23 cellular contexts compared by ENCODE assay signal in genomic region chr6:46366190-46366900, GRCh38.
"Had no signal": no experiment of that assay in that cellular context is flagged by ENCODE, and none has a peak within 500 bp of the region (broad histone marks: within the 10 kb centered on the region; RNA-seq: fewer than 3 reads in every experiment).

No MANE protein-coding gene starts in this region.

- H3K27ac ChIP-seq: left lung, lower lobe of right lung, ovary, right atrium auricular region, right lobe of liver, tibial nerve, upper lobe of right lung had no signal

- H3K4me3 ChIP-seq: left lung, lower lobe of right lung, ovary, right atrium auricular region, right lobe of liver, smooth muscle cell, tibial nerve, upper lobe of right lung had no signal

- H3K4me2 ChIP-seq: smooth muscle cell had no signal

- H3K27me3 ChIP-seq: left lung, ovary, right atrium auricular region, right lobe of liver, tibial nerve, upper lobe of right lung had no signal

- DNase-seq: hippocampal formation; kidney; left colon; left lung; lower lobe of right lung; mammary epithelial cell; mesenchymal stem cell; naive thymus-derived CD4-positive, alpha-beta T cell; ovary; right lobe of liver; stimulated activated CD4-positive, alpha-beta T cell treated with anti-CD3 and anti-CD28 coated beads, Interleukin-1b, Interleukin-23, amount 100 ng/mL, for 48 hours; stimulated activated CD4-positive, alpha-beta T cell treated with anti-CD3 and anti-CD28 coated beads, Interleukin-2, amount 100 ng/mL, for 48 hours; stimulated activated CD4-positive, alpha-beta T cell treated with anti-CD3 and anti-CD28 coated beads, Interleukin-4, amount 100 ng/mL, for 4 hours; stimulated activated CD8-positive, alpha-beta memory T cell treated with anti-CD3 and anti-CD28 coated beads, Interleukin-4, amount 100 ng/mL, for 48 hours; stimulated activated naive CD4-positive, alpha-beta T cell treated with Interleukin-2 at 50 U/mL for 16 hours; stimulated activated naive CD8-positive, alpha-beta T cell treated with anti-CD3 and anti-CD28 coated beads, Interleukin-15, amount 100 ng/mL, for 72 hours; substantia nigra; upper lobe of right lung had no signal

- H3K9me3 ChIP-seq: left lung, lower lobe of right lung, ovary, right atrium auricular region, right lobe of liver, tibial nerve, upper lobe of right lung had no signal

- H3K36me3 ChIP-seq: left lung, lower lobe of right lung, ovary, right atrium auricular region, right lobe of liver, tibial nerve, upper lobe of right lung had no signal

- ATAC-seq: left colon; left lung; lower lobe of right lung; naive thymus-derived CD4-positive, alpha-beta T cell; natural killer cell treated with Interleukin-12 subunit alpha and Interleukin-12 subunit beta and Interleukin-15 and Interleukin-18, amount 100 ng/mL, for 72 hours; right lobe of liver; stimulated activated memory B cell treated with anti-CD40 and anti-IgM and Interleukin-4, amounts not matched to agents 10 μg/mL and 1 μg/mL and 100 μg/mL, for 72 hours; stimulated activated naive CD8-positive, alpha-beta T cell treated with anti-CD3 and anti-CD28 coated beads, Interleukin-15, amount 100 ng/mL, for 72 hours; upper lobe of right lung had no signal

- H3K4me1 ChIP-seq: left lung, lower lobe of right lung, right lobe of liver, tibial nerve, upper lobe of right lung had no signal
